ENCODE assay signal across 16 cellular contexts in genomic region chr14:59629384-59630158, GRCh38. TPM values are rescaled to one million over a fixed set of nuclear protein-coding genes. Genes with fewer than 3 reads are reported as not detected.
A peak's percentile ranks its signal among the peaks of the same experiment; 100 is the strongest.
DNase-seq lines count a peak whose midpoint lies in the region; TF ChIP-seq lines count a peak whose summit lies in the region.
"Had no signal": no experiment of that assay in that cellular context is flagged by ENCODE, and none has a peak within 500 bp of the region (broad histone marks: within the 10 kb centered on the region; RNA-seq: fewer than 3 reads in every experiment).

No MANE protein-coding gene starts in this region.

- no peaks in the 10 kb centered on the region for H3K9me3 ChIP-seq in neural cell (ENCODE audit: low read length)
- H3K9me3 ChIP-seq in vagina: no peaks in the 10 kb centered on the region
- H3K9me3 ChIP-seq: BE2C, mucosa of descending colon had no signal

- H3K79me2 ChIP-seq in neural cell (replicated peaks; ENCODE audit: insufficient read depth, low read length): peaks cover 67% of the 10 kb centered on the region

- in situ Hi-C loops in G401 (cut with HindIII; ENCODE audit: low sequenced_read_pairs): no loop called here

- peak overlapping the region; percentile 74 for H3K4me2 ChIP-seq in neural cell (ENCODE audit: low read length)

- H3K27ac ChIP-seq in angular gyrus (ENCODE audit: low read depth, low read length): peak overlapping the region; percentile 7
- peak overlapping the region; percentile 91 for H3K27ac ChIP-seq in neural cell (ENCODE audit: low read length)
- no peak overlapping the region for H3K27ac ChIP-seq in vagina

- H3K9me2 ChIP-seq in neural cell (ENCODE audit: insufficient read depth, low read length): no peaks in the 10 kb centered on the region

- peaks cover 3% of the 10 kb centered on the region for H3F3A ChIP-seq in neural cell (ENCODE audit: insufficient read depth, low read length, poor library complexity, severe bottlenecking)

- peak overlapping the region; percentile 91 for H3K9ac ChIP-seq in neural cell (ENCODE audit: low read length)

- no peak for TF ChIP-seq POLR2A in vagina (IDR thresholded peaks at IDR 0.05)

- H3K4me1 ChIP-seq in vagina: no peaks in the 10 kb centered on the region
- H3K4me1 ChIP-seq: BE2C had no signal

- TF ChIP-seq RAD21 in neural cell (conservative IDR thresholded peaks at IDR 0.05): no peak

- H3K27me3 ChIP-seq in neural cell (ENCODE audit: insufficient read depth, low read depth, low read length): no peaks in the 10 kb centered on the region
- no peaks in the 10 kb centered on the region for H3K27me3 ChIP-seq in vagina

- H2AFZ ChIP-seq in neural cell (ENCODE audit: low read depth, low read length): peak overlapping the region; percentile 86

- peaks cover 3% of the 10 kb centered on the region for H4K20me1 ChIP-seq in neural cell (ENCODE audit: insufficient read depth)

- no peak for TF ChIP-seq CTCF in neural cell (IDR thresholded peaks at IDR 0.05; ENCODE audit: poor library complexity, severe bottlenecking)
- no peak for TF ChIP-seq CTCF in vagina (IDR thresholded peaks at IDR 0.05)

- intact Hi-C loops in vagina (cut with DNase I) (no loop called here), posterior cingulate gyrus (cut with DNase I) (loop anchor here (5.0 kb wide), 1 partner anchor 268 kb away; no protein-coding TSS in a partner anchor)

- DNase-seq in G401 (ENCODE audit: low spot score) (peak; percentile 74), NCI-H187 treated with DMSO at 0.1 percent for 48 hours (lab: John Stamatoyannopoulos, UW) (peak; percentile 85), vagina (ENCODE audit: extremely low spot score in 2 of 2) (no peak), NCI-H2029 (lab: John Stamatoyannopoulos, UW) (no peak), hepatic stellate cell (ENCODE audit: low spot score) (no peak), posterior cingulate gyrus (no peak)
- DNase-seq: mucosa of descending colon, NCI-H1417 treated with DMSO at 0.1 percent for 48 hours, RPMI8226 had no signal

- no peaks in the 10 kb centered on the region for H3K36me3 ChIP-seq in neural cell (ENCODE audit: insufficient read depth, low read length)
- no peaks in the 10 kb centered on the region for H3K36me3 ChIP-seq in vagina
- H3K36me3 ChIP-seq: BE2C had no signal

- peak overlapping the region; percentile 85 for H3K4me3 ChIP-seq in neural cell (ENCODE audit: low read length)
- H3K4me3 ChIP-seq in vagina: no peak overlapping the region
- H3K4me3 ChIP-seq: mucosa of descending colon had no signal

- TF ChIP-seq EP300 in neural cell (conservative IDR thresholded peaks at IDR 0.05; ENCODE audit: poor library complexity, severe bottlenecking): no peak

TF ChIP-seq in neural cell, 6 proteins besides CTCF, POLR2A, EP300 and RAD21:
- peak; percentile 10 for TF ChIP-seq REST (IDR thresholded peaks at IDR 0.05; ENCODE audit: borderline replicate concordance)
- TF ChIP-seq TAF1 (IDR thresholded peaks at IDR 0.05; ENCODE audit: low read depth): no peak

RNA-seq across cellular contexts. Expression of gene CCDC175, which starts 53.0 kb away (rescaled TPM):
- not detected in 2 replicates for total RNA-seq in G401 (2014; rRNA removed; shearing (Covaris generic))
- 0.11 TPM in 1 of 2 replicates, not detected in the other for polyA plus RNA-seq in neural cell
- polyA minus RNA-seq in neural cell: 0.97 and 2.2 TPM in 2 replicates
- not detected for total RNA-seq in vagina
- total RNA-seq: activated naive CD8-positive, alpha-beta T cell treated with anti-CD3 and anti-CD28 coated beads, Interleukin-2, amount 10 ng/mL, durations not matched to agents 7 days and 5 days; renal cortical epithelial cell had no signal
- polyA plus RNA-seq: IgD-negative memory B cell, keratinocyte had no signal

Comparison
In these comparisons a context has a peak if more than half of its experiments do, and no peak if none do; other contexts are left out.
1. DNase-seq: peak in G401 (single experiment) and NCI-H187 treated with DMSO at 0.1 percent for 48 hours (single experiment); none in vagina (0 of 2), NCI-H2029 (single experiment), hepatic stellate cell (single experiment) and posterior cingulate gyrus (0 of 10).